11 cellular contexts compared by ENCODE assay signal in genomic region chr5:76367623-76368366, GRCh38. TPM values are rescaled to one million over a fixed set of nuclear protein-coding genes. Genes with fewer than 3 reads are reported as not detected.
DNase-seq lines count a peak whose midpoint lies in the region; ATAC-seq and TF ChIP-seq lines count a peak whose summit lies in the region.
"Had no signal": no experiment of that assay in that cellular context is flagged by ENCODE, and none has a peak within 500 bp of the region (broad histone marks: within the 10 kb centered on the region; RNA-seq: fewer than 3 reads in every experiment).

No MANE protein-coding gene starts in this region.

- H3K36me3 ChIP-seq in right lobe of liver: no peaks in the 10 kb centered on the region
- H3K36me3 ChIP-seq: left ventricle myocardium inferior, sigmoid colon had no signal

- TF ChIP-seq CTCF in fibroblast of mammary gland (conservative IDR thresholded peaks at IDR 0.05; ENCODE audit: control insufficient read depth, insufficient read depth, low read depth, low read length) (no peak), right lobe of liver (IDR thresholded peaks at IDR 0.05) (no peak)

- H3K27ac ChIP-seq in right lobe of liver: no peak overlapping the region
- H3K27ac ChIP-seq: left ventricle myocardium inferior, sigmoid colon had no signal

- ATAC-seq in GM21381 (IDR thresholded peaks at IDR 0.05; ENCODE audit: unreplicated experiment) (peak; percentile 61), right lobe of liver (no peak)
- ATAC-seq: WTC11 had no signal

- H3K27me3 Mint-ChIP-seq in T-helper 1 cell treated with Interleukin-12 subunit alpha and Interleukin-12 subunit beta and Interleukin-4 antibody, amounts not matched to agents 30 μg/mL and 1 μg/mL, for 36 hours (ENCODE audit: low read depth): no peaks in the 10 kb centered on the region

- peak overlapping the region; percentile 63 for H3K27ac Mint-ChIP-seq in T-helper 1 cell treated with Interleukin-12 subunit alpha and Interleukin-12 subunit beta and Interleukin-4 antibody, amounts not matched to agents 30 μg/mL and 1 μg/mL, for 36 hours
- H3K27ac Mint-ChIP-seq: WTC11 had no signal

- peaks cover 5% of the 10 kb centered on the region for H3K9me3 Mint-ChIP-seq in T-helper 1 cell treated with Interleukin-12 subunit alpha and Interleukin-12 subunit beta and Interleukin-4 antibody, amounts not matched to agents 30 μg/mL and 1 μg/mL, for 36 hours

- H3K36me3 Mint-ChIP-seq in T-helper 1 cell treated with Interleukin-12 subunit alpha and Interleukin-12 subunit beta and Interleukin-4 antibody, amounts not matched to agents 30 μg/mL and 1 μg/mL, for 36 hours (ENCODE audit: low read depth): no peaks in the 10 kb centered on the region

- no peaks in the 10 kb centered on the region for H3K27me3 ChIP-seq in right lobe of liver
- H3K27me3 ChIP-seq: sigmoid colon had no signal

- peaks cover 16% of the 10 kb centered on the region for H3K4me1 Mint-ChIP-seq in T-helper 1 cell treated with Interleukin-12 subunit alpha and Interleukin-12 subunit beta and Interleukin-4 antibody, amounts not matched to agents 30 μg/mL and 1 μg/mL, for 36 hours (ENCODE audit: low read depth)

- no peak for TF ChIP-seq POLR2A in right lobe of liver (IDR thresholded peaks at IDR 0.05)

- peaks cover 0 to 20% (median 9%) of the 10 kb centered on the region in 4 donors for H3K4me1 ChIP-seq in right lobe of liver
- H3K4me1 ChIP-seq: sigmoid colon had no signal

- H3K9me3 ChIP-seq in right lobe of liver: no peaks in the 10 kb centered on the region
- H3K9me3 ChIP-seq: left ventricle myocardium inferior, sigmoid colon had no signal

- H3K4me3 Mint-ChIP-seq in T-helper 1 cell treated with Interleukin-12 subunit alpha and Interleukin-12 subunit beta and Interleukin-4 antibody, amounts not matched to agents 30 μg/mL and 1 μg/mL, for 36 hours: no peak overlapping the region
- H3K4me3 Mint-ChIP-seq: WTC11 had no signal

- WGBS in right lobe of liver (ENCODE audit: insufficient coverage, low coverage, low lambda C conversion rate, missing lambda C conversion rate): 87% methylated on average over 5 of the region's 6 CpGs

- DNase-seq in ELR (ENCODE audit: low read depth) (peak; percentile 33), fibroblast of mammary gland (ENCODE audit: low read depth) (peak; percentile 24), right lobe of liver (no peak), glomerular visceral epithelial cell (ENCODE audit: extremely low spot score) (no peak), medulla oblongata (ENCODE audit: extremely low spot score) (no peak), cardiac septum (ENCODE audit: low spot score) (no peak)
- DNase-seq: left ventricle myocardium inferior, sigmoid colon had no signal

- H3K4me3 ChIP-seq in fibroblast of mammary gland (ENCODE audit: control insufficient read depth, low read depth, low read length) (no peak overlapping the region), right lobe of liver (no peak overlapping the region)
- H3K4me3 ChIP-seq: left ventricle myocardium inferior, sigmoid colon had no signal

- intact Hi-C loops in right lobe of liver (cut with DNase I) (no loop called here), cardiac septum (cut with DNase I) (no loop called here)

RNA-seq across cellular contexts. Expression of gene IQGAP2, which starts 35.3 kb away (rescaled TPM):
- total RNA-seq in right lobe of liver (100 to 1,000 TPM in 5 of 6 experiments, 10 to 100 TPM in 1; 96.4 to 152 (median 123) TPM), cardiac septum (7.9 TPM)

Comparison
In these comparisons a context has a peak if more than half of its experiments do, and no peak if none do; other contexts are left out.
1. DNase-seq: peak in ELR (single experiment) and fibroblast of mammary gland (single experiment); none in right lobe of liver (0 of 3), glomerular visceral epithelial cell (single experiment), medulla oblongata (single experiment) and cardiac septum (single experiment).
2. RNA of gene IQGAP2, which starts 35.3 kb away (total RNA-seq): 96.4 to 152 TPM in right lobe of liver; 7.9 TPM in cardiac septum (single experiment); every median in the first group is over 10 times any median in the second.